7 cellular contexts compared by ENCODE assay signal in the genomic region with DNA sequence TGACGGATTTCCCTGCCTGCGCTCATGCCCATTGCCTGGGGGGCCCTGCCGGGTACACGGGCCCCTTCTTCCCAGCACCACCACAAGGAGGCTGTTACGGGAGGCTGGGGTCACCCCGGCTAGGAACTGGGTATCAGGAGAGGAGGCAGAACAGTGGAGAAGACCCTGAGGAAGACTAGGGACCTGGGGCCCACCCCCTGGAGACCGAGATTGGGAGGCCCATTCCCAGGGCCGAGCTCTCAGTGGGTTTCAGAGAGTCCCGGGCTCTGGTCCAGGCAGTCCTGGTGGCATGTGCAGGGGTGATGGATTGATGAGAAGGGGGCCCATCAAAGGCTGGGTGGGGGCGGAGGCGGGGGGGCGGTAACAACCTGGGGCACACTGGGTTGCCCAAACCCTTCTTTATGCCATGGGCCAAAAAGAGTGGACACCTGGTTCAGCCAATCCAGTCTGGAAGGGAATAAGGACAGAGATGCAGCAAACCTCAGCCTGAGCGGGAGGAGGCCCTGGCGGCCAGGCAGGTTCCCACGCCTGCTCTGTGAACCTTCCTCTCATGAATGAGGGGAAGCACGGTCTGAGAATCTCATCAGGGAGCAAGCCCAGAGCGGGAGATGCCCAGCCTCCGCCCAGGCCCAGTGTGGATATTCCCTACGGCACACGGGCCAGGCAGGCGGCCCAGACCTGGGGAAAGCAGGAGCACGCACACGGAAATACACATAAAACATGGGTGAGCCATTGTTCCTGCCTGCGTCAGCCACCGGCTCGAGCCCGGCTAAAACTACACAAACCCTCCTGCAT. TPM values are rescaled to one million over a fixed set of nuclear protein-coding genes. Genes with fewer than 3 reads are reported as not detected.
DNase-seq lines count a peak whose midpoint lies in the region; ATAC-seq and TF ChIP-seq lines count a peak whose summit lies in the region.

No MANE protein-coding gene starts in this region.

- H3K36me3 ChIP-seq in adrenal gland (replicated peaks in 1 of 2), result no peaks in the 10 kb centered on the region
- no peaks in the 10 kb centered on the region for H3K36me3 ChIP-seq in kidney epithelial cell (ENCODE audit: control insufficient read depth, insufficient read depth, low read length)
- H3K36me3 ChIP-seq in stomach smooth muscle (ENCODE audit: control insufficient read depth in 2 of 2, insufficient read depth in 2 of 2, low read length in 2 of 2), result no peaks in the 10 kb centered on the region

- TF ChIP-seq POLR2A in adrenal gland (IDR thresholded peaks at IDR 0.05), result no peak

- H3K4me3 ChIP-seq in adrenal gland, result peak overlapping the region in 3 of 4 donors; percentile 36 to 67 (median 66)
- peak overlapping the region; percentile 61 for H3K4me3 ChIP-seq in kidney epithelial cell (ENCODE audit: low read depth, low read length)
- peak overlapping the region; percentile 74 to 78 for H3K4me3 ChIP-seq in stomach smooth muscle (ENCODE audit: low read length in 2 of 2)

- no peaks in the 10 kb centered on the region for H3K9me3 ChIP-seq in adrenal gland (replicated peaks in 1 of 3)
- no peaks in the 10 kb centered on the region for H3K9me3 ChIP-seq in stomach smooth muscle (ENCODE audit: control insufficient read depth in 2 of 2, low read length in 2 of 2)

- H3K27ac ChIP-seq in adrenal gland (peak overlapping the region in 1 of 5 donors; percentile 81), stomach smooth muscle (ENCODE audit: low read length) (no peak overlapping the region)

- peak overlapping the region; percentile 52 to 76 for H3K9ac ChIP-seq in stomach smooth muscle (ENCODE audit: low read length in 2 of 2)

- DNase-seq in adrenal gland, result peak in 2 of 7 donors; percentile 13 to 52
- DNase-seq in kidney epithelial cell (ENCODE audit: low read depth), result no peak
- DNase-seq in GDM1 (lab: John Stamatoyannopoulos, UW), result no peak
- no peak for DNase-seq in activated CD4-positive, alpha-beta T cell treated with anti-CD3 and anti-CD28 coated beads for 48 hours

- intact Hi-C loops in adrenal gland (cut with DNase I), result no loop called here

- TF ChIP-seq CTCF in adrenal gland (IDR thresholded peaks at IDR 0.05), result no peak
- peak; percentile 3 for TF ChIP-seq CTCF in kidney epithelial cell (IDR thresholded peaks at IDR 0.05; ENCODE audit: insufficient read depth, low read length, poor library complexity, severe bottlenecking)

- H3K4me1 ChIP-seq in adrenal gland (replicated peaks in 1 of 2), result peaks cover 0 to 20% of the 10 kb centered on the region in 2 donors
- H3K4me1 ChIP-seq in stomach smooth muscle (ENCODE audit: control insufficient read depth, insufficient read depth, low read length), result peaks cover 43% of the 10 kb centered on the region

- H3K27me3 ChIP-seq in adrenal gland (no peaks in the 10 kb centered on the region), kidney epithelial cell (ENCODE audit: control insufficient read depth, insufficient read depth, low read length) (no peaks in the 10 kb centered on the region), stomach smooth muscle (ENCODE audit: control insufficient read depth in 1 of 2, insufficient read depth in 2 of 2, low read length in 2 of 2) (no peaks in the 10 kb centered on the region)

- WGBS in adrenal gland, 4 donors, result 71 to 89% (median 73%) methylated on average over 19 to 27 of the region's 27 CpGs

- ATAC-seq in HG03442 (IDR thresholded peaks at IDR 0.05; ENCODE audit: unreplicated experiment), result peak; percentile 4
- ATAC-seq in HG02870 (IDR thresholded peaks at IDR 0.05; ENCODE audit: unreplicated experiment), result no peak

RNA-seq across cellular contexts. Expression of a gene that starts 0.8 kb away (rescaled TPM):
- total RNA-seq in adrenal gland, result 10 to 100 TPM in 7 of 8 donors, 1 to 10 TPM in 1; 9.9 to 34.0 (median 16.8) TPM
- polyA plus RNA-seq in adrenal gland, result 10 to 100 TPM; 10.3 to 12.6 (median 11.6) TPM
- total RNA-seq in kidney epithelial cell, result 71.5 and 77.5 TPM in 2 replicates

RNA-seq across cellular contexts. Expression of a gene that starts 29.1 kb away (rescaled TPM):
- total RNA-seq in adrenal gland, result 10 to 100 TPM in 1 of 8 donors, 1 to 10 TPM in 6, under 1 TPM in 1; 0.87 to 11.7 (median 4.3) TPM
- polyA plus RNA-seq in adrenal gland, result 10 to 100 TPM in 2 of 3 donors, 1 to 10 TPM in 1; 2.8 to 20.2 (median 14.3) TPM
- total RNA-seq in kidney epithelial cell, result 146 and 164 TPM in 2 replicates

Comparison
In these comparisons a context has a peak if more than half of its experiments do, and no peak if none do; other contexts are left out.
1. RNA of a gene that starts 29.1 kb away (total RNA-seq): 146 to 164 TPM in kidney epithelial cell; 0.87 to 11.7 TPM in adrenal gland; every median in the first group is over 10 times any median in the second.
2. Peak in every context shown above with its lines, with median percentiles within 50 percentile points of each other: H3K4me3 ChIP-seq.